ENCODE assay signal across 1 cellular context in genomic region chr3:184788751-184789150, GRCh38.
TF ChIP-seq lines count a peak whose summit lies in the region.

No MANE protein-coding gene starts in this region.

TF ChIP-seq in HCT116, 20 proteins besides CTCF, POLR2A, EP300 and RAD21:
- TF ChIP-seq REST (IDR thresholded peaks at IDR 0.05; ENCODE audit: low read depth): no peak
- no peak for TF ChIP-seq CEBPB (IDR thresholded peaks at IDR 0.05; ENCODE audit: low read depth)
- no peak for TF ChIP-seq ZNF274 (IDR thresholded peaks at IDR 0.05; ENCODE audit: low read depth, low read length)
- no peak for TF ChIP-seq ZFX (IDR thresholded peaks at IDR 0.05)
- TF ChIP-seq ATF3 (IDR thresholded peaks at IDR 0.05): no peak
- TF ChIP-seq FOSL1 (IDR thresholded peaks at IDR 0.05; ENCODE audit: low read depth): peak; percentile 44; the same call in 1 of the 2 replicates
- TF ChIP-seq ELF1 (IDR thresholded peaks at IDR 0.05; ENCODE audit: borderline replicate concordance, low read depth): no peak
- no peak for TF ChIP-seq EZH2phosphoT487 (IDR thresholded peaks at IDR 0.05; ENCODE audit: borderline replicate concordance)
- 0 out of 2 replicates have a peak, but pooled peaks have one; percentile 13 for TF ChIP-seq MAX (IDR thresholded peaks at IDR 0.05)
- TF ChIP-seq POLR2AphosphoS5 (IDR thresholded peaks at IDR 0.05; ENCODE audit: low read depth, low read length): no peak
- TF ChIP-seq CBX3 (IDR thresholded peaks at IDR 0.05; ENCODE audit: low read depth): peak; percentile 59; the same call in 1 of the 2 replicates
- no peak for TF ChIP-seq SP1 (IDR thresholded peaks at IDR 0.05; ENCODE audit: low read depth)
- peak; percentile 44; the same call in 1 of the 2 replicates for TF ChIP-seq JUND (IDR thresholded peaks at IDR 0.05)
- TF ChIP-seq EGR1 (IDR thresholded peaks at IDR 0.05; ENCODE audit: low read depth): no peak
